Comparison of ENCODE assay signal across 8 cellular contexts in the genomic region with DNA sequence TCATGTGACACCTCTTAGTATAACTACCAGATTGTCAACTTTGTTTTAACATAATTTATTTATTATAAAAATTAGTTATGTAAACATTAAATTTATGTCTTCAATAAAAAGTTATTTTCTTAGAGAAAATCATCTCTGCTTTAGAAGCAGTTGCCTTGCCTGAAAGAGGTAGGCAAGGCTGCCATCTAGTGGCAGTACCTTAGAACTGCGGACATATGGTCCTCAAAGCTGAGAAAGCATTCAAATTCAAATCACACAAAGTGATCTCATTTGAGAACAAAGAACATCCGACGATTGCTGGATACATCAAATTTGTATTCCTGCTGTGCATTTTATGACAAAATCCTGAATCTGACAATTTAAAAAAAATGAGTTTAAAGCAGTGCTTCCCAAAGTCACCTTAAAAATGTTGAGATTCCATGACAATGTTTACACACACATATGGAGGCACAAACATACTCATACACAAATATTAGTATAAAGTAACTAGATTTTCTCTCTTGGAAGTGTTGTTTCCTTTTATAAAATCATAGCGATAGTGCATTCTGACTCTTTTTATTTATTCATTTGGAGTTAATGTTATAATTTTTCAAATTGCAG.
DNase-seq lines count a peak whose midpoint lies in the region; TF ChIP-seq lines count a peak whose summit lies in the region.

No MANE protein-coding gene starts in this region.

- H3K27me3 ChIP-seq in layer of hippocampus (ENCODE audit: control insufficient read depth, insufficient read depth, low read length), result no peaks in the 10 kb centered on the region

- H3K4me3 ChIP-seq in LNCaP clone FGC (ENCODE audit: low read depth, low read length), result no peak overlapping the region
- no peak overlapping the region for H3K4me3 ChIP-seq in cardiac fibroblast (replicated peaks in 1 of 2; ENCODE audit: low read depth in 2 of 2, low read length in 2 of 2)

- DNase-seq in NCI-H82 (lab: John Stamatoyannopoulos, UW), result peak; percentile 62
- no peak for DNase-seq in NCI-H82 treated with DMSO at 0.1 percent for 48 hours (lab: John Stamatoyannopoulos, UW; ENCODE audit: unreplicated experiment)
- DNase-seq in H4 (ENCODE audit: low spot score), result peak; percentile 30
- DNase-seq in LNCaP clone FGC (ENCODE audit: low read depth), result no peak
- DNase-seq in SW480 (ENCODE audit: low spot score), result peak; percentile 34
- peak; percentile 68 to 77 for DNase-seq in cardiac fibroblast (ENCODE audit: low read depth in 2 of 2)
- DNase-seq in stimulated activated CD4-positive, alpha-beta T cell treated with anti-CD3 and anti-CD28 coated beads, Interleukin-4, amount 100 ng/mL, for 24 hours, result peak; percentile 40

- H3K27ac ChIP-seq in layer of hippocampus (ENCODE audit: low read depth, low read length), result peak overlapping the region; percentile 64

- TF ChIP-seq CTCF in LNCaP clone FGC (IDR thresholded peaks at IDR 0.05; ENCODE audit: control insufficient read depth, extremely low read depth, insufficient read depth) (peak; percentile 87), cardiac fibroblast (IDR thresholded peaks at IDR 0.05; ENCODE audit: low read depth, low read length) (peak; percentile 84)

Comparison
In these comparisons a context has a peak if more than half of its experiments do, and no peak if none do; other contexts are left out.
1. DNase-seq: peak in NCI-H82 (single experiment), H4 (single experiment), SW480 (single experiment), cardiac fibroblast (2 of 2) and stimulated activated CD4-positive, alpha-beta T cell treated with anti-CD3 and anti-CD28 coated beads, Interleukin-4, amount 100 ng/mL, for 24 hours (single experiment); none in NCI-H82 treated with DMSO at 0.1 percent for 48 hours (single experiment) and LNCaP clone FGC (single experiment).